In the genomic region with DNA sequence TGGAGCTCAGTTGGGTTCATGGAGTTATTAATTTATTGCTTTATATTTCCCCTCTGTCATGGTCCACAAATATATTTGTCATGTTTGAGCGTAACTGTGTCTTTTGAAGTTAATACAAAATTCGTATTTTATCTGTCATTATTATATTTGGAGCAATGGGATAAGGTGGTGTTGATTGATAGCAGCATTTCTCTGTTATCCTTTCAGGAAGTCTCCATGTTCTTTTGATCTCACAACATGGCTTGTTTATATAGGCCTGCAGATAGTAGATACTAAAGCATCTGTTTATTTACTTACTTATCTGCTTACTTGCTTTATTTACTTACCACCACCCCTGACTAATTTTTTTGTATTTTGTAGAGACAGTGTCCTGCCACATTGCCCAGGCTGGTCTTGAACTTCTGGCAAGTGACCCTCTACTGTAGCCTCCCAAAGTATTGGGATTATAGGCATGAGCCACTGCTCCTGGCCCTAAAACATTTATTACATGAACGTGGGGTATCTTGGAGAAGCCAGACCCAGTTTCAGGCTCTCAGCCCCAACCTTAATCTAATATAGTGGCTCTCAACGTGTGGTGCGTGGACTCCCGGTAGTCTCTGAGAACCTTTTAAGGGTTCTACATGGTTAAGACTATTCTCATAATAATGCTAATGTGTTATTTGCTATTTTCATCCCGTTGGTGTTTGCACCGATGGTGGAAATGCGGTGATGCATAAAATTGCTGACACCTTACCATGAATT, we compare ENCODE assay signal across 15 cellular contexts.
DNase-seq lines count a peak whose midpoint lies in the region; ATAC-seq and TF ChIP-seq lines count a peak whose summit lies in the region.
"Had no signal": no experiment of that assay in that cellular context is flagged by ENCODE, and none has a peak within 500 bp of the region (broad histone marks: within the 10 kb centered on the region; RNA-seq: fewer than 3 reads in every experiment).

No MANE protein-coding gene starts in this region.

- H3K36me3 Mint-ChIP-seq in activated naive CD4-positive, alpha-beta T cell treated with anti-CD3 and anti-CD28 coated beads, Interleukin-2, amount 10 ng/mL, durations not matched to agents 7 days and 5 days, result peaks cover 43% of the 10 kb centered on the region
- peaks cover 8% of the 10 kb centered on the region for H3K36me3 Mint-ChIP-seq in IgD-negative memory B cell
- H3K36me3 Mint-ChIP-seq in activated T-helper 2 cell treated with anti-CD3 and anti-CD28 coated beads, Interferon-gamma antibody, Interleukin-2, Interleukin-4, amounts not matched to agents 10 μg/mL and 5 μg/mL and 100 μg/mL, durations not matched to agents 14 hours and 24 hours and 36 hours (ENCODE audit: low read depth), result peaks cover 66% of the 10 kb centered on the region
- peaks cover 13% of the 10 kb centered on the region for H3K36me3 Mint-ChIP-seq in stimulated activated effector memory CD8-positive, alpha-beta T cell treated with anti-CD3 and anti-CD28 coated beads, Interleukin-12 subunit alpha, Interleukin-12 subunit beta, amount 100 ng/mL, for 72 hours

- no peak for TF ChIP-seq POLR2A in lower leg skin (IDR thresholded peaks at IDR 0.05)

- peak overlapping the region; percentile 10 for H3K4me3 Mint-ChIP-seq in activated naive CD4-positive, alpha-beta T cell treated with anti-CD3 and anti-CD28 coated beads, Interleukin-2, amount 10 ng/mL, durations not matched to agents 7 days and 5 days
- H3K4me3 Mint-ChIP-seq in IgD-negative memory B cell, result no peak overlapping the region
- peak overlapping the region; percentile 10 for H3K4me3 Mint-ChIP-seq in activated T-helper 2 cell treated with anti-CD3 and anti-CD28 coated beads, Interferon-gamma antibody, Interleukin-2, Interleukin-4, amounts not matched to agents 10 μg/mL and 5 μg/mL and 100 μg/mL, durations not matched to agents 14 hours and 24 hours and 36 hours (ENCODE audit: low read depth)
- H3K4me3 Mint-ChIP-seq in stimulated activated effector memory CD8-positive, alpha-beta T cell treated with anti-CD3 and anti-CD28 coated beads, Interleukin-12 subunit alpha, Interleukin-12 subunit beta, amount 100 ng/mL, for 72 hours, result no peak overlapping the region
- H3K4me3 Mint-ChIP-seq: GM23338 had no signal

- H3K9me3 Mint-ChIP-seq in activated naive CD4-positive, alpha-beta T cell treated with anti-CD3 and anti-CD28 coated beads, Interleukin-2, amount 10 ng/mL, durations not matched to agents 7 days and 5 days, result no peaks in the 10 kb centered on the region
- H3K9me3 Mint-ChIP-seq in IgD-negative memory B cell, result no peaks in the 10 kb centered on the region
- H3K9me3 Mint-ChIP-seq in activated T-helper 2 cell treated with anti-CD3 and anti-CD28 coated beads, Interferon-gamma antibody, Interleukin-2, Interleukin-4, amounts not matched to agents 10 μg/mL and 5 μg/mL and 100 μg/mL, durations not matched to agents 14 hours and 24 hours and 36 hours, result no peaks in the 10 kb centered on the region
- no peaks in the 10 kb centered on the region for H3K9me3 Mint-ChIP-seq in stimulated activated effector memory CD8-positive, alpha-beta T cell treated with anti-CD3 and anti-CD28 coated beads, Interleukin-12 subunit alpha, Interleukin-12 subunit beta, amount 100 ng/mL, for 72 hours

- intact Hi-C loops in activated T-helper 2 cell treated with anti-CD3 and anti-CD28 coated beads, Interferon-gamma antibody, Interleukin-2, Interleukin-4, amounts not matched to agents 10 μg/mL and 5 μg/mL and 100 μg/mL, durations not matched to agents 14 hours and 24 hours and 36 hours (cut with micrococcal nuclease), result no loop called here
- intact Hi-C loops in lower leg skin (cut with DNase I; ENCODE audit: low total_unique reads), result no loop called here

- CTCF ChIA-PET in activated naive CD4-positive, alpha-beta T cell treated with anti-CD3 and anti-CD28 coated beads, Interleukin-2, amount 10 ng/mL, durations not matched to agents 7 days and 5 days (lab: Charles Lee), result interaction anchor here (0.8 to 0.9 kb wide), 2 partner anchors 78 to 104 kb away, joined by 3 read pairs; a partner anchor contains a TSS

- peaks cover 81% of the 10 kb centered on the region for H3K4me1 Mint-ChIP-seq in activated naive CD4-positive, alpha-beta T cell treated with anti-CD3 and anti-CD28 coated beads, Interleukin-2, amount 10 ng/mL, durations not matched to agents 7 days and 5 days
- peaks cover 55 to 71% (median 58%) of the 10 kb centered on the region in 3 donors for H3K4me1 Mint-ChIP-seq in IgD-negative memory B cell
- peaks cover 67% of the 10 kb centered on the region for H3K4me1 Mint-ChIP-seq in activated T-helper 2 cell treated with anti-CD3 and anti-CD28 coated beads, Interferon-gamma antibody, Interleukin-2, Interleukin-4, amounts not matched to agents 10 μg/mL and 5 μg/mL and 100 μg/mL, durations not matched to agents 14 hours and 24 hours and 36 hours (ENCODE audit: low read depth)
- H3K4me1 Mint-ChIP-seq in stimulated activated effector memory CD8-positive, alpha-beta T cell treated with anti-CD3 and anti-CD28 coated beads, Interleukin-12 subunit alpha, Interleukin-12 subunit beta, amount 100 ng/mL, for 72 hours, result peaks cover 56% of the 10 kb centered on the region

- no peak for DNase-seq in activated naive CD4-positive, alpha-beta T cell treated with anti-CD3 and anti-CD28 coated beads, Interleukin-2, amount 10 ng/mL, durations not matched to agents 7 days and 5 days
- no peak for DNase-seq in activated naive CD4-positive, alpha-beta T cell treated with anti-CD3 and anti-CD28 coated beads, Interleukin-2, amount 50 U/mL, for 16 hours
- no peak for DNase-seq in activated T-helper 2 cell treated with anti-CD3 and anti-CD28 coated beads, Interferon-gamma antibody, Interleukin-2, Interleukin-4, amounts not matched to agents 10 μg/mL and 5 μg/mL and 100 μg/mL, durations not matched to agents 14 hours and 24 hours and 36 hours (ENCODE audit: low spot score)
- DNase-seq in stimulated activated effector memory CD8-positive, alpha-beta T cell treated with anti-CD3 and anti-CD28 coated beads, Interleukin-12 subunit alpha, Interleukin-12 subunit beta, amount 100 ng/mL, for 72 hours (ENCODE audit: low spot score in 2 of 2), result no peak
- DNase-seq in lower leg skin (ENCODE audit: low spot score in 2 of 2) (no peak), kidney glomerular epithelial cell (lab: John Stamatoyannopoulos, UW) (no peak), ureter (ENCODE audit: low spot score) (no peak)
- DNase-seq: activated CD4-positive, alpha-beta T cell treated with anti-CD3 and anti-CD28 coated beads, Interleukin-2, amount 50 U/mL, for 4 hours; AML-193; caudate nucleus; gastrocnemius medialis; mesenchymal stem cell; stimulated activated naive CD4-positive, alpha-beta T cell treated with Interleukin-2 at 50 U/mL for 16 hours had no signal

- TF ChIP-seq CTCF in lower leg skin (IDR thresholded peaks at IDR 0.05), result no peak

- ATAC-seq in stimulated activated effector memory CD8-positive, alpha-beta T cell treated with anti-CD3 and anti-CD28 coated beads, Interleukin-12 subunit alpha, Interleukin-12 subunit beta, amount 100 ng/mL, for 72 hours, result no peak
- ATAC-seq: gastrocnemius medialis, GM23338 had no signal

- WGBS in lower leg skin, 2 donors, result 88 to 91% methylated on average over 9 of the region's 9 CpGs

- H3K27ac Mint-ChIP-seq in activated naive CD4-positive, alpha-beta T cell treated with anti-CD3 and anti-CD28 coated beads, Interleukin-2, amount 10 ng/mL, durations not matched to agents 7 days and 5 days, result peak overlapping the region; percentile 78
- H3K27ac Mint-ChIP-seq in IgD-negative memory B cell, result peak overlapping the region in 2 of 3 donors; percentile 33 to 85
- H3K27ac Mint-ChIP-seq in activated T-helper 2 cell treated with anti-CD3 and anti-CD28 coated beads, Interferon-gamma antibody, Interleukin-2, Interleukin-4, amounts not matched to agents 10 μg/mL and 5 μg/mL and 100 μg/mL, durations not matched to agents 14 hours and 24 hours and 36 hours, result peak overlapping the region; percentile 89
- peak overlapping the region; percentile 93 for H3K27ac Mint-ChIP-seq in stimulated activated effector memory CD8-positive, alpha-beta T cell treated with anti-CD3 and anti-CD28 coated beads, Interleukin-12 subunit alpha, Interleukin-12 subunit beta, amount 100 ng/mL, for 72 hours
- H3K27ac Mint-ChIP-seq: GM23338 had no signal

- H3K27me3 Mint-ChIP-seq in activated naive CD4-positive, alpha-beta T cell treated with anti-CD3 and anti-CD28 coated beads, Interleukin-2, amount 10 ng/mL, durations not matched to agents 7 days and 5 days, result no peaks in the 10 kb centered on the region
- H3K27me3 Mint-ChIP-seq in IgD-negative memory B cell, result no peaks in the 10 kb centered on the region
- H3K27me3 Mint-ChIP-seq in activated T-helper 2 cell treated with anti-CD3 and anti-CD28 coated beads, Interferon-gamma antibody, Interleukin-2, Interleukin-4, amounts not matched to agents 10 μg/mL and 5 μg/mL and 100 μg/mL, durations not matched to agents 14 hours and 24 hours and 36 hours (ENCODE audit: low read depth), result no peaks in the 10 kb centered on the region

- no peak overlapping the region for H3K4me3 ChIP-seq in lower leg skin (ENCODE audit: low read depth, poor library complexity, severe bottlenecking)
- H3K4me3 ChIP-seq: gastrocnemius medialis, GM23338 had no signal

Comparison
In these comparisons a context has a peak if more than half of its experiments do, and no peak if none do; other contexts are left out.
1. H3K4me3 Mint-ChIP-seq: peak in activated naive CD4-positive, alpha-beta T cell treated with anti-CD3 and anti-CD28 coated beads, Interleukin-2, amount 10 ng/mL, durations not matched to agents 7 days and 5 days (single experiment) and activated T-helper 2 cell treated with anti-CD3 and anti-CD28 coated beads, Interferon-gamma antibody, Interleukin-2, Interleukin-4, amounts not matched to agents 10 μg/mL and 5 μg/mL and 100 μg/mL, durations not matched to agents 14 hours and 24 hours and 36 hours (single experiment); none in IgD-negative memory B cell (0 of 4) and stimulated activated effector memory CD8-positive, alpha-beta T cell treated with anti-CD3 and anti-CD28 coated beads, Interleukin-12 subunit alpha, Interleukin-12 subunit beta, amount 100 ng/mL, for 72 hours (single experiment).
2. Peak in every context shown above with its lines, with median percentiles within 50 percentile points of each other: H3K27ac Mint-ChIP-seq.